8 cellular contexts compared by ENCODE assay signal in genomic region chr11:59560702-59561469, GRCh38. TPM values are rescaled to one million over a fixed set of nuclear protein-coding genes. Genes with fewer than 3 reads are reported as not detected.
DNase-seq lines count a peak whose midpoint lies in the region; ATAC-seq and TF ChIP-seq lines count a peak whose summit lies in the region.

No MANE protein-coding gene starts in this region.

- peak overlapping the region; percentile 95 for H3K4me3 Mint-ChIP-seq in type B pancreatic cell

- peaks cover 4% of the 10 kb centered on the region for H3K36me3 Mint-ChIP-seq in type B pancreatic cell

- DNase-seq in GM03348 (ENCODE audit: low spot score) (peak; percentile 94), HFF-Myc (ENCODE audit: extremely low read depth, low read depth) (peak; percentile 64), NCI-H1092 (lab: John Stamatoyannopoulos, UW) (peak; percentile 77), SW480 (ENCODE audit: low spot score) (peak; percentile 97), adrenal gland (peak; percentile 83 to 95 (median 89)), left cardiac atrium (peak; percentile 90), posterior vena cava (ENCODE audit: low spot score) (peak; percentile 94), type B pancreatic cell (ENCODE audit: extremely low spot score, unreplicated experiment) (peak; percentile 83)

- TF ChIP-seq POLR2A in adrenal gland (IDR thresholded peaks at IDR 0.05) = peak in 1 of 2 donors; percentile 59

- H3K27ac Mint-ChIP-seq in type B pancreatic cell = peak overlapping the region; percentile 98

- H3K27ac ChIP-seq in adrenal gland = peak overlapping the region; percentile 64 to 94 (median 90)

- H3K4me3 ChIP-seq in HFF-Myc (replicated peaks; ENCODE audit: low read depth, low read length) (peak overlapping the region; percentile 90), adrenal gland (peak overlapping the region; percentile 37 to 88 (median 60))

- H3K9me3 Mint-ChIP-seq in type B pancreatic cell = no peaks in the 10 kb centered on the region

- H3K4me1 Mint-ChIP-seq in type B pancreatic cell (ENCODE audit: unreplicated experiment) = peaks cover 19% of the 10 kb centered on the region

- no peaks in the 10 kb centered on the region for H3K9me3 ChIP-seq in adrenal gland (replicated peaks in 1 of 3)

- H3K4me1 ChIP-seq in adrenal gland (replicated peaks in 1 of 2) = peaks cover 0 to 19% of the 10 kb centered on the region in 2 donors

- WGBS in adrenal gland, 4 donors = 6 to 11% (median 8%) methylated on average over 22 to 39 of the region's 39 CpGs

- ATAC-seq in left cardiac atrium = peak; percentile 86 to 88

- TF ChIP-seq CTCF in HFF-Myc (IDR thresholded peaks at IDR 0.05; ENCODE audit: low read depth, low read length, missing control alignments) = no peak
- TF ChIP-seq CTCF in adrenal gland (IDR thresholded peaks at IDR 0.05) = no peak
- TF ChIP-seq CTCF in type B pancreatic cell (conservative IDR thresholded peaks at IDR 0.05) = no peak

- H3K27me3 ChIP-seq in adrenal gland = no peaks in the 10 kb centered on the region

- H3K36me3 ChIP-seq in adrenal gland (replicated peaks in 1 of 2) = no peaks in the 10 kb centered on the region

- intact Hi-C loops in adrenal gland (cut with DNase I) (no loop called here), left cardiac atrium (cut with DNase I) (no loop called here), posterior vena cava (cut with DNase I) (loop anchor here in 1 of 2 donors (10.0 kb wide), 1 partner anchor 54 kb away; the partner anchor contains the start of gene OSBP)

- H3K27me3 Mint-ChIP-seq in type B pancreatic cell = peaks cover 20% of the 10 kb centered on the region

RNA-seq across cellular contexts. Expression of gene OR4D9, which starts 49.5 kb away (rescaled TPM):
- not detected for total RNA-seq in adrenal gland
- polyA plus RNA-seq in adrenal gland = not detected
- not detected for total RNA-seq in left cardiac atrium
- total RNA-seq in posterior vena cava = not detected
- total RNA-seq in type B pancreatic cell (ENCODE audit: low replicate concordance) = not detected in 2 replicates

RNA-seq across cellular contexts. Expression of gene OSBP, which starts 54.7 kb away (rescaled TPM):
- total RNA-seq in adrenal gland = 100 to 1,000 TPM in 1 of 8 donors, 10 to 100 TPM in 7; 44.0 to 117 (median 88.6) TPM
- polyA plus RNA-seq in adrenal gland = 100 to 1,000 TPM in 1 of 3 donors, 10 to 100 TPM in 2; 15.3 to 120 (median 18.5) TPM
- 10 to 100 TPM; 31.7 to 37.8 TPM for total RNA-seq in left cardiac atrium
- 10 to 100 TPM; 29.7 to 35.7 TPM for total RNA-seq in posterior vena cava
- total RNA-seq in type B pancreatic cell (ENCODE audit: low replicate concordance) = 42.4 and 44.5 TPM in 2 replicates

RNA-seq across cellular contexts. Expression of gene OR4D11, which starts 57.5 kb away (rescaled TPM):
- not detected for total RNA-seq in adrenal gland
- polyA plus RNA-seq in adrenal gland = not detected
- not detected for total RNA-seq in left cardiac atrium
- total RNA-seq in posterior vena cava = not detected
- total RNA-seq in type B pancreatic cell (ENCODE audit: low replicate concordance) = not detected in 2 replicates

Comparison
In these comparisons a context has a peak if more than half of its experiments do, and no peak if none do; other contexts are left out.
1. Peak in every context shown above with its lines: DNase-seq, ATAC-seq, H3K4me3 ChIP-seq and H3K27ac ChIP-seq.